1 cellular context compared by ENCODE assay signal in genomic region chr19:47049307-47049700, GRCh38.
TF ChIP-seq lines count a peak whose summit lies in the region.

No MANE protein-coding gene starts in this region.

TF ChIP-seq in K562, 482 proteins besides CTCF, POLR2A, EP300 and RAD21:
- TF ChIP-seq GTF3C2 (IDR thresholded peaks at IDR 0.05; ENCODE audit: borderline replicate concordance, extremely low read depth, insufficient read length) (peak; percentile 11), RB1 (IDR thresholded peaks at IDR 0.05; ENCODE audit: low read depth) (0 out of 2 replicates have a peak, but pooled peaks have one; percentile 31), ZNF518B (CRISPR knock-in tag; IDR thresholded peaks at IDR 0.05) (no peak), ZFX (CRISPR knock-in tag; IDR thresholded peaks at IDR 0.05) (no peak), KDM1A (IDR thresholded peaks at IDR 0.05) (peak in 1 of 2 experiments; percentile 20; a peak in 1 of 4 replicates), ADNP (tag; IDR thresholded peaks at IDR 0.05) (0 out of 2 replicates have a peak, but pooled peaks have one; percentile 44)
